Comparison of ENCODE assay signal across 1 cellular context in the genomic region with DNA sequence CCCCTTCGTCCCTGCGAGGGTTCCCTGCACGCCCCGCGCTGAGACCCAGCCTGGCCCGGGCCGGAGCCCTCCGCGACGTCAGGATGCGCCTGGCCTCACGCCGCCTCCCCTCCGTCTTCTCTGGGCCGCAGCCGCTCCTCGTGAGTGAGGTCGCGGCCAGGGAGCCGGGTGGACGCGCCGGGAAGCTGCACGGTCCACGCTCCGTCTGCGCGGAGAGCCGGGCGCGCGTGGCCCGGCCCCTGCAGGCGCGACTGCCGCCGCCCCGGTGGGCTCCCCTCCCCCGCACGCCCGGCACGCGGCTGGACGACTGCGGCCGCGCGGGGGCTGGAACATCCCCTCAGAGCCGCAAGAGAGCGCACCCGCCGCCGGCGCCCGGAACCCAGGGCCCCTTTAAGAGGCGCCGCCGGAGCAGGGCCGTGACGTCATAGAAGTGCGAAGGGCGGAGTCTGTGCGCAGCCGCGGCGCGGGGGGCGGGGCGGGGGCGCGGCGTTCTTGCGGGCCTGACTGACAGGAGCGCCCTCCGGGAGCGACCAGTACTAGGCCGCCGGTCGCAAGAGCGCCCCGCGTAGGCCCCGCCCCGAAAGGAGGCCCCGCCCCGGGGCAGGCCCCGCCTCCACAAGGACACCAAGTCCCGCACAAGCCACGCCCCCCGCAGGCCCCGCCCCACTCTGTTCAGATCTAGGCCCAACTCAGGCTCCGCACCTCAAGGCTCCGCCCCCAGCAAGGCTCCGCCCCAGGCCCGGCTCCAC.
TF ChIP-seq lines count a peak whose summit lies in the region.

No MANE protein-coding gene starts in this region.

TF ChIP-seq in GM23338, 12 proteins besides CTCF, POLR2A, EP300 and RAD21 (continued from another document):
- TF ChIP-seq, protein P1, sequence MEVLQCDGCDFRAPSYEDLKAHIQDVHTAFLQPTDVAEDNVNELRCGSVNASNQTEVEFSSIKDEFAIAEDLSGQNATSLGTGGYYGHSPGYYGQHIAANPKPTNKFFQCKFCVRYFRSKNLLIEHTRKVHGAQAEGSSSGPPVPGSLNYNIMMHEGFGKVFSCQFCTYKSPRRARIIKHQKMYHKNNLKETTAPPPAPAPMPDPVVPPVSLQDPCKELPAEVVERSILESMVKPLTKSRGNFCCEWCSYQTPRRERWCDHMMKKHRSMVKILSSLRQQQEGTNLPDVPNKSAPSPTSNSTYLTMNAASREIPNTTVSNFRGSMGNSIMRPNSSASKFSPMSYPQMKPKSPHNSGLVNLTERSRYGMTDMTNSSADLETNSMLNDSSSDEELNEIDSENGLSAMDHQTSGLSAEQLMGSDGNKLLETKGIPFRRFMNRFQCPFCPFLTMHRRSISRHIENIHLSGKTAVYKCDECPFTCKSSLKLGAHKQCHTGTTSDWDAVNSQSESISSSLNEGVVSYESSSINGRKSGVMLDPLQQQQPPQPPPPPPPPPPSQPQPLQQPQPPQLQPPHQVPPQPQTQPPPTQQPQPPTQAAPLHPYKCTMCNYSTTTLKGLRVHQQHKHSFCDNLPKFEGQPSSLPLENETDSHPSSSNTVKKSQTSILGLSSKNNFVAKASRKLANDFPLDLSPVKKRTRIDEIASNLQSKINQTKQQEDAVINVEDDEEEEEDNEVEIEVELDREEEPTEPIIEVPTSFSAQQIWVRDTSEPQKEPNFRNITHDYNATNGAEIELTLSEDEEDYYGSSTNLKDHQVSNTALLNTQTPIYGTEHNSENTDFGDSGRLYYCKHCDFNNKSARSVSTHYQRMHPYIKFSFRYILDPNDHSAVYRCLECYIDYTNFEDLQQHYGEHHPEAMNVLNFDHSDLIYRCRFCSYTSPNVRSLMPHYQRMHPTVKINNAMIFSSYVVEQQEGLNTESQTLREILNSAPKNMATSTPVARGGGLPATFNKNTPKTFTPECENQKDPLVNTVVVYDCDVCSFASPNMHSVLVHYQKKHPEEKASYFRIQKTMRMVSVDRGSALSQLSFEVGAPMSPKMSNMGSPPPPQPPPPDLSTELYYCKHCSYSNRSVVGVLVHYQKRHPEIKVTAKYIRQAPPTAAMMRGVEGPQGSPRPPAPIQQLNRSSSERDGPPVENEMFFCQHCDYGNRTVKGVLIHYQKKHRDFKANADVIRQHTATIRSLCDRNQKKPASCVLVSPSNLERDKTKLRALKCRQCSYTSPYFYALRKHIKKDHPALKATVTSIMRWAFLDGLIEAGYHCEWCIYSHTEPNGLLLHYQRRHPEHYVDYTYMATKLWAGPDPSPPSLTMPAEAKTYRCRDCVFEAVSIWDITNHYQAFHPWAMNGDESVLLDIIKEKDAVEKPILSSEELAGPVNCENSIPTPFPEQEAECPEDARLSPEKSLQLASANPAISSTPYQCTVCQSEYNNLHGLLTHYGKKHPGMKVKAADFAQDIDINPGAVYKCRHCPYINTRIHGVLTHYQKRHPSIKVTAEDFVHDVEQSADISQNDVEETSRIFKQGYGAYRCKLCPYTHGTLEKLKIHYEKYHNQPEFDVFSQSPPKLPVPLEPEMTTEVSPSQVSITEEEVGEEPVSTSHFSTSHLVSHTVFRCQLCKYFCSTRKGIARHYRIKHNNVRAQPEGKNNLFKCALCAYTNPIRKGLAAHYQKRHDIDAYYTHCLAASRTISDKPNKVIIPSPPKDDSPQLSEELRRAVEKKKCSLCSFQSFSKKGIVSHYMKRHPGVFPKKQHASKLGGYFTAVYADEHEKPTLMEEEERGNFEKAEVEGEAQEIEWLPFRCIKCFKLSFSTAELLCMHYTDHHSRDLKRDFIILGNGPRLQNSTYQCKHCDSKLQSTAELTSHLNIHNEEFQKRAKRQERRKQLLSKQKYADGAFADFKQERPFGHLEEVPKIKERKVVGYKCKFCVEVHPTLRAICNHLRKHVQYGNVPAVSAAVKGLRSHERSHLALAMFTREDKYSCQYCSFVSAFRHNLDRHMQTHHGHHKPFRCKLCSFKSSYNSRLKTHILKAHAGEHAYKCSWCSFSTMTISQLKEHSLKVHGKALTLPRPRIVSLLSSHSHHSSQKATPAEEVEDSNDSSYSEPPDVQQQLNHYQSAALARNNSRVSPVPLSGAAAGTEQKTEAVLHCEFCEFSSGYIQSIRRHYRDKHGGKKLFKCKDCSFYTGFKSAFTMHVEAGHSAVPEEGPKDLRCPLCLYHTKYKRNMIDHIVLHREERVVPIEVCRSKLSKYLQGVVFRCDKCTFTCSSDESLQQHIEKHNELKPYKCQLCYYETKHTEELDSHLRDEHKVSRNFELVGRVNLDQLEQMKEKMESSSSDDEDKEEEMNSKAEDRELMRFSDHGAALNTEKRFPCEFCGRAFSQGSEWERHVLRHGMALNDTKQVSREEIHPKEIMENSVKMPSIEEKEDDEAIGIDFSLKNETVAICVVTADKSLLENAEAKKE (CRISPR knock-in tag; IDR thresholded peaks at IDR 0.05): no peak
